In genomic region chr6:112034236-112034990, GRCh38 we compare ENCODE assay signal across 23 cellular contexts. TPM values are rescaled to one million over a fixed set of nuclear protein-coding genes. Genes with fewer than 3 reads are reported as not detected.
DNase-seq lines count a peak whose midpoint lies in the region; ATAC-seq and TF ChIP-seq lines count a peak whose summit lies in the region.
"Had no signal": no experiment of that assay in that cellular context is flagged by ENCODE, and none has a peak within 500 bp of the region (broad histone marks: within the 10 kb centered on the region; RNA-seq: fewer than 3 reads in every experiment).

No MANE protein-coding gene starts in this region.

- no peaks in the 10 kb centered on the region for H3K9me3 ChIP-seq in esophagus squamous epithelium
- H3K9me3 ChIP-seq in CD8-positive, alpha-beta memory T cell (ENCODE audit: low read length): no peaks in the 10 kb centered on the region
- H3K9me3 ChIP-seq: colonic mucosa, pancreas had no signal

- peaks cover 94% of the 10 kb centered on the region for H3K4me1 Mint-ChIP-seq in activated T-cell treated with anti-CD3 and anti-CD28 coated beads, Interleukin-2, amount 50 U/mL, for 72 hours (ENCODE audit: low read depth)
- peaks cover 60% of the 10 kb centered on the region for H3K4me1 Mint-ChIP-seq in T-helper 2 cell treated with Interferon-gamma antibody and Interleukin-4, amounts not matched to agents 5 μg/mL and 100 μg/mL, for 36 hours (ENCODE audit: low read depth)
- peaks cover 98% of the 10 kb centered on the region for H3K4me1 Mint-ChIP-seq in stimulated activated naive CD8-positive, alpha-beta T cell treated with anti-CD3 and anti-CD28 coated beads, Interleukin-15, amount 100 ng/mL, for 72 hours
- H3K4me1 Mint-ChIP-seq in CD8-positive, alpha-beta memory T cell: peaks cover 26 to 64% (median 53%) of the 10 kb centered on the region in 3 donors

- peak overlapping the region in 3 of 4 donors; percentile 25 to 43 (median 33) for H3K27ac ChIP-seq in esophagus squamous epithelium
- H3K27ac ChIP-seq in CD8-positive, alpha-beta memory T cell (ENCODE audit: low read depth, low read length): no peak overlapping the region
- H3K27ac ChIP-seq: colonic mucosa, hepatocyte, pancreas, VCaP had no signal

- H3K36me3 Mint-ChIP-seq in activated T-cell treated with anti-CD3 and anti-CD28 coated beads, Interleukin-2, amount 50 U/mL, for 72 hours (ENCODE audit: insufficient read depth in 2 of 2): no peaks in the 10 kb centered on the region
- H3K36me3 Mint-ChIP-seq in T-helper 2 cell treated with Interferon-gamma antibody and Interleukin-4, amounts not matched to agents 5 μg/mL and 100 μg/mL, for 36 hours (ENCODE audit: low read depth): no peaks in the 10 kb centered on the region
- peaks cover 0 to 1% (median 0%) of the 10 kb centered on the region in 3 donors for H3K36me3 Mint-ChIP-seq in CD8-positive, alpha-beta memory T cell
- H3K36me3 Mint-ChIP-seq: CD14-positive monocyte had no signal

- no peaks in the 10 kb centered on the region for H3K27me3 ChIP-seq in esophagus squamous epithelium
- no peaks in the 10 kb centered on the region for H3K27me3 ChIP-seq in CD8-positive, alpha-beta memory T cell (ENCODE audit: insufficient read depth, low read length, poor library complexity, severe bottlenecking)
- H3K27me3 ChIP-seq: colonic mucosa, hepatocyte, pancreas had no signal

- H3K27me3 Mint-ChIP-seq in activated T-cell treated with anti-CD3 and anti-CD28 coated beads, Interleukin-2, amount 50 U/mL, for 72 hours (ENCODE audit: low read depth): no peaks in the 10 kb centered on the region
- H3K27me3 Mint-ChIP-seq in T-helper 2 cell treated with Interferon-gamma antibody and Interleukin-4, amounts not matched to agents 5 μg/mL and 100 μg/mL, for 36 hours (ENCODE audit: low read depth): no peaks in the 10 kb centered on the region
- H3K27me3 Mint-ChIP-seq in stimulated activated naive CD8-positive, alpha-beta T cell treated with anti-CD3 and anti-CD28 coated beads, Interleukin-15, amount 100 ng/mL, for 72 hours: no peaks in the 10 kb centered on the region
- peaks cover 0 to 2% of the 10 kb centered on the region in 2 donors for H3K27me3 Mint-ChIP-seq in CD8-positive, alpha-beta memory T cell

- no peak for ATAC-seq in activated T-cell treated with anti-CD3 and anti-CD28 coated beads, Interleukin-2, amount 50 U/mL, for 72 hours (replicated peaks in 1 of 2)
- ATAC-seq in stimulated activated naive CD8-positive, alpha-beta T cell treated with anti-CD3 and anti-CD28 coated beads, Interleukin-15, amount 100 ng/mL, for 72 hours: peak; percentile 36
- no peak for ATAC-seq in GM18519 (IDR thresholded peaks at IDR 0.05; ENCODE audit: low FRiP score, unreplicated experiment)
- ATAC-seq: PC-3 had no signal

- H3K4me1 ChIP-seq in esophagus squamous epithelium: peaks cover 0 to 43% (median 9%) of the 10 kb centered on the region in 3 donors
- H3K4me1 ChIP-seq in CD8-positive, alpha-beta memory T cell (ENCODE audit: insufficient read depth, low read length): peaks cover 65% of the 10 kb centered on the region
- H3K4me1 ChIP-seq: colonic mucosa, pancreas had no signal

- TF ChIP-seq POLR2A in esophagus squamous epithelium (IDR thresholded peaks at IDR 0.05): no peak

- POLR2A ChIA-PET in CD8-positive, alpha-beta memory T cell (lab: Charles Lee): no interaction called here

- CTCF ChIA-PET in CD8-positive, alpha-beta memory T cell (lab: Charles Lee): interaction anchor here (0.6 to 1.9 kb wide), 3 partner anchors 8 to 313 kb away, joined by 3 to 7 read pairs (median 3); no protein-coding TSS in a partner anchor

- no peak overlapping the region for H3K4me3 ChIP-seq in esophagus squamous epithelium
- no peak overlapping the region for H3K4me3 ChIP-seq in CD8-positive, alpha-beta memory T cell (ENCODE audit: low read length)
- H3K4me3 ChIP-seq: colonic mucosa, hepatocyte, pancreas had no signal

- H3K36me3 ChIP-seq in esophagus squamous epithelium: no peaks in the 10 kb centered on the region
- no peaks in the 10 kb centered on the region for H3K36me3 ChIP-seq in CD8-positive, alpha-beta memory T cell (ENCODE audit: insufficient read depth, low read length)
- H3K36me3 ChIP-seq: colonic mucosa, pancreas had no signal

- intact Hi-C loops in esophagus squamous epithelium (cut with DNase I): no loop called here

- no peak overlapping the region for H3K27ac Mint-ChIP-seq in activated T-cell treated with anti-CD3 and anti-CD28 coated beads, Interleukin-2, amount 50 U/mL, for 72 hours
- no peak overlapping the region for H3K27ac Mint-ChIP-seq in T-helper 2 cell treated with Interferon-gamma antibody and Interleukin-4, amounts not matched to agents 5 μg/mL and 100 μg/mL, for 36 hours
- no peak overlapping the region for H3K27ac Mint-ChIP-seq in stimulated activated naive CD8-positive, alpha-beta T cell treated with anti-CD3 and anti-CD28 coated beads, Interleukin-15, amount 100 ng/mL, for 72 hours
- peak overlapping the region in 2 of 8 donors; percentile 43 to 47 for H3K27ac Mint-ChIP-seq in CD8-positive, alpha-beta memory T cell

- 89 to 90% methylated on average over 4 to 6 of the region's 6 CpGs for WGBS in esophagus squamous epithelium, 2 donors

- DNase-seq in activated T-cell treated with anti-CD3 and anti-CD28 coated beads, Interleukin-2, amount 50 U/mL, for 72 hours: no peak
- no peak for DNase-seq in activated T-cell treated with anti-CD3 and anti-CD28 coated beads, Interleukin-2, amount 50 U/mL, for 1 hour
- no peak for DNase-seq in T-helper 2 cell treated with Interferon-gamma antibody and Interleukin-4, amounts not matched to agents 5 μg/mL and 100 μg/mL, for 36 hours (ENCODE audit: low spot score)
- DNase-seq in esophagus squamous epithelium (lab: John Stamatoyannopoulos, UW) (no peak), HCEC 1CT (no peak)
- DNase-seq in stimulated activated naive CD8-positive, alpha-beta T cell treated with anti-CD3 and anti-CD28 coated beads, Interleukin-15, amount 100 ng/mL, for 72 hours: no peak
- no peak for DNase-seq in CD8-positive, alpha-beta memory T cell
- DNase-seq: activated gamma-delta T cell, colonic mucosa, DMS153, IMR-90, NCI-H774, pancreas, PC-3, SHP77 treated with DMSO at 0.1 percent for 48 hours, T-helper 1 cell had no signal

- H3K4me3 Mint-ChIP-seq in activated T-cell treated with anti-CD3 and anti-CD28 coated beads, Interleukin-2, amount 50 U/mL, for 72 hours: peak overlapping the region; percentile 24 to 61
- H3K4me3 Mint-ChIP-seq in T-helper 2 cell treated with Interferon-gamma antibody and Interleukin-4, amounts not matched to agents 5 μg/mL and 100 μg/mL, for 36 hours: peak overlapping the region; percentile 36
- no peak overlapping the region for H3K4me3 Mint-ChIP-seq in stimulated activated naive CD8-positive, alpha-beta T cell treated with anti-CD3 and anti-CD28 coated beads, Interleukin-15, amount 100 ng/mL, for 72 hours
- H3K4me3 Mint-ChIP-seq in CD8-positive, alpha-beta memory T cell: no peak overlapping the region
- H3K4me3 Mint-ChIP-seq: CD14-positive monocyte had no signal

- no peak for TF ChIP-seq CTCF in esophagus squamous epithelium (IDR thresholded peaks at IDR 0.05)

- no peaks in the 10 kb centered on the region for H3K9me3 Mint-ChIP-seq in activated T-cell treated with anti-CD3 and anti-CD28 coated beads, Interleukin-2, amount 50 U/mL, for 72 hours
- no peaks in the 10 kb centered on the region for H3K9me3 Mint-ChIP-seq in T-helper 2 cell treated with Interferon-gamma antibody and Interleukin-4, amounts not matched to agents 5 μg/mL and 100 μg/mL, for 36 hours
- H3K9me3 Mint-ChIP-seq in stimulated activated naive CD8-positive, alpha-beta T cell treated with anti-CD3 and anti-CD28 coated beads, Interleukin-15, amount 100 ng/mL, for 72 hours: no peaks in the 10 kb centered on the region
- H3K9me3 Mint-ChIP-seq in CD8-positive, alpha-beta memory T cell: no peaks in the 10 kb centered on the region
- H3K9me3 Mint-ChIP-seq: CD14-positive monocyte had no signal

RNA-seq across cellular contexts. Expression of gene CCN6, which starts 19.5 kb away (rescaled TPM):
- total RNA-seq in activated T-cell treated with anti-CD3 and anti-CD28 coated beads, Interleukin-2, amount 50 U/mL, for 72 hours: under 1 TPM; 0.25 to 0.74 TPM
- total RNA-seq in esophagus squamous epithelium: under 1 TPM in 1 of 4 donors, not detected in 3; 0.38 TPM
- not detected for total RNA-seq in CD8-positive, alpha-beta memory T cell
- 0.15 TPM for polyA plus RNA-seq in CD8-positive, alpha-beta memory T cell
- total RNA-seq: colonic mucosa, hepatocyte, IMR-90, lung microvascular endothelial cell, MCF 10A, pancreas, PC-3 had no signal
- polyA plus RNA-seq: AG04450, CD14-positive monocyte, IMR-90, pancreas had no signal

RNA-seq across cellular contexts. Expression of gene TUBE1, which starts 52.9 kb away (rescaled TPM):
- total RNA-seq in activated T-cell treated with anti-CD3 and anti-CD28 coated beads, Interleukin-2, amount 50 U/mL, for 72 hours: 10 to 100 TPM; 66.4 to 76.6 TPM
- 10 to 100 TPM in 3 of 4 donors, 1 to 10 TPM in 1; 9.7 to 28.4 (median 12.9) TPM for total RNA-seq in esophagus squamous epithelium
- total RNA-seq in CD8-positive, alpha-beta memory T cell: 10 to 100 TPM; 25.6 to 31.0 TPM
- polyA plus RNA-seq in CD8-positive, alpha-beta memory T cell: 11.8 TPM

RNA-seq across cellular contexts. Expression of gene FAM229B, which starts 53.0 kb away (rescaled TPM):
- total RNA-seq in activated T-cell treated with anti-CD3 and anti-CD28 coated beads, Interleukin-2, amount 50 U/mL, for 72 hours: 1 to 10 TPM; 3.3 to 6.6 TPM
- total RNA-seq in esophagus squamous epithelium: 1 to 10 TPM in 3 of 4 donors, under 1 TPM in 1; 0.76 to 7.4 (median 2.4) TPM
- total RNA-seq in CD8-positive, alpha-beta memory T cell: 1 to 10 TPM; 7.2 to 8.7 TPM
- 5.5 TPM for polyA plus RNA-seq in CD8-positive, alpha-beta memory T cell

Comparison
In these comparisons a context has a peak if more than half of its experiments do, and no peak if none do; other contexts are left out.
1. H3K4me3 Mint-ChIP-seq: peak in activated T-cell treated with anti-CD3 and anti-CD28 coated beads, Interleukin-2, amount 50 U/mL, for 72 hours (2 of 2) and T-helper 2 cell treated with Interferon-gamma antibody and Interleukin-4, amounts not matched to agents 5 μg/mL and 100 μg/mL, for 36 hours (single experiment); none in stimulated activated naive CD8-positive, alpha-beta T cell treated with anti-CD3 and anti-CD28 coated beads, Interleukin-15, amount 100 ng/mL, for 72 hours (0 of 2) and CD8-positive, alpha-beta memory T cell (0 of 7).